1 cellular context compared by ENCODE assay signal in the genomic region with DNA sequence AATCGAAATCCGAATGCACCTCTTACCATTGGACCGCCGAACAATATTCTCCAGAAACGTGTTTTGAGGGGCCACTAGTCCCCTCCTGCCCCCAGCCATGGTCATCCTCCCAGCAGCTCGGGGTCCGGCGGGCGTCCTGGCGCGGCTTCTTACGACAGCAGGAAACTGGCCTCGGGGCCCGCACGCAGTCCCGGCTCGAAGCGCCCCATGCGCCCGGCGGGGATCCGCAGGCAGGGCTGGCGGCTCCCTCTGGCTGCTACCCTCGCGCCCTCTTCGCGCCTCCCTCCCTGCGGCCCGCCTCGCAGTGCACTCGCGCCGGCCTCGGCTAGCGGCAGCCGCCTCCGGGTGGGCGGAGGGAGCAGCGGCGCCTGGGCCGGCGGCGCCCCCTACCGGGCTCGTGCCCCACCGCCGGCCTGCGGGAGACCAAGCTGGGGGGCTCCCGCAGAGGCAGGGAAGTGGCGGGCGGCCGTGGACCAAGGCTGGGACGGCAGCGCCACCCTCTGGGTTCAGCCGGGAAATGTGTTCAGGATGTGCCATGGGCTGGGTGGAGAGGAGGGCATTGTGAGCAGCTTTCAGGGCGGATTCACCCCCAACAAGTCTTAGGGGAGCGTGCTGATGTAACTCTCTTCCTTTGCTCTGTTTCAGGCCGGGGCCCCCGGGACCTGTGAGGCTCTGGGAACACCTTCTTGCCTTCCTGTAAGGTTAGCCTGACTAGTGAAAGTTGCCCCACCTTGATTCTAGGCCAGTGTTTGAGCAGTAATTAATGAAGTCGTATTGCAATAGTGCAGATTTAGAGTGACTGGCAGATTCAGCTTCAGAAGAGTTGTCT.
A peak's percentile ranks its signal among the peaks of the same experiment; 100 is the strongest.
TF ChIP-seq lines count a peak whose summit lies in the region.

A gene with protein sequence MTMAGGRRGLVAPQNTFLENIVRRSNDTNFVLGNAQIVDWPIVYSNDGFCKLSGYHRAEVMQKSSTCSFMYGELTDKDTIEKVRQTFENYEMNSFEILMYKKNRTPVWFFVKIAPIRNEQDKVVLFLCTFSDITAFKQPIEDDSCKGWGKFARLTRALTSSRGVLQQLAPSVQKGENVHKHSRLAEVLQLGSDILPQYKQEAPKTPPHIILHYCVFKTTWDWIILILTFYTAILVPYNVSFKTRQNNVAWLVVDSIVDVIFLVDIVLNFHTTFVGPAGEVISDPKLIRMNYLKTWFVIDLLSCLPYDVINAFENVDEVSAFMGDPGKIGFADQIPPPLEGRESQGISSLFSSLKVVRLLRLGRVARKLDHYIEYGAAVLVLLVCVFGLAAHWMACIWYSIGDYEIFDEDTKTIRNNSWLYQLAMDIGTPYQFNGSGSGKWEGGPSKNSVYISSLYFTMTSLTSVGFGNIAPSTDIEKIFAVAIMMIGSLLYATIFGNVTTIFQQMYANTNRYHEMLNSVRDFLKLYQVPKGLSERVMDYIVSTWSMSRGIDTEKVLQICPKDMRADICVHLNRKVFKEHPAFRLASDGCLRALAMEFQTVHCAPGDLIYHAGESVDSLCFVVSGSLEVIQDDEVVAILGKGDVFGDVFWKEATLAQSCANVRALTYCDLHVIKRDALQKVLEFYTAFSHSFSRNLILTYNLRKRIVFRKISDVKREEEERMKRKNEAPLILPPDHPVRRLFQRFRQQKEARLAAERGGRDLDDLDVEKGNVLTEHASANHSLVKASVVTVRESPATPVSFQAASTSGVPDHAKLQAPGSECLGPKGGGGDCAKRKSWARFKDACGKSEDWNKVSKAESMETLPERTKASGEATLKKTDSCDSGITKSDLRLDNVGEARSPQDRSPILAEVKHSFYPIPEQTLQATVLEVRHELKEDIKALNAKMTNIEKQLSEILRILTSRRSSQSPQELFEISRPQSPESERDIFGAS (minus strand): TSS at position 308 of the 829 bp plus-strand sequence. CDS start 203 bp downstream, at position 105.

TF ChIP-seq in GM12878, 131 proteins besides CTCF, POLR2A, EP300 and RAD21 (continued from another document and continues in another):
- TF ChIP-seq, protein P1, sequence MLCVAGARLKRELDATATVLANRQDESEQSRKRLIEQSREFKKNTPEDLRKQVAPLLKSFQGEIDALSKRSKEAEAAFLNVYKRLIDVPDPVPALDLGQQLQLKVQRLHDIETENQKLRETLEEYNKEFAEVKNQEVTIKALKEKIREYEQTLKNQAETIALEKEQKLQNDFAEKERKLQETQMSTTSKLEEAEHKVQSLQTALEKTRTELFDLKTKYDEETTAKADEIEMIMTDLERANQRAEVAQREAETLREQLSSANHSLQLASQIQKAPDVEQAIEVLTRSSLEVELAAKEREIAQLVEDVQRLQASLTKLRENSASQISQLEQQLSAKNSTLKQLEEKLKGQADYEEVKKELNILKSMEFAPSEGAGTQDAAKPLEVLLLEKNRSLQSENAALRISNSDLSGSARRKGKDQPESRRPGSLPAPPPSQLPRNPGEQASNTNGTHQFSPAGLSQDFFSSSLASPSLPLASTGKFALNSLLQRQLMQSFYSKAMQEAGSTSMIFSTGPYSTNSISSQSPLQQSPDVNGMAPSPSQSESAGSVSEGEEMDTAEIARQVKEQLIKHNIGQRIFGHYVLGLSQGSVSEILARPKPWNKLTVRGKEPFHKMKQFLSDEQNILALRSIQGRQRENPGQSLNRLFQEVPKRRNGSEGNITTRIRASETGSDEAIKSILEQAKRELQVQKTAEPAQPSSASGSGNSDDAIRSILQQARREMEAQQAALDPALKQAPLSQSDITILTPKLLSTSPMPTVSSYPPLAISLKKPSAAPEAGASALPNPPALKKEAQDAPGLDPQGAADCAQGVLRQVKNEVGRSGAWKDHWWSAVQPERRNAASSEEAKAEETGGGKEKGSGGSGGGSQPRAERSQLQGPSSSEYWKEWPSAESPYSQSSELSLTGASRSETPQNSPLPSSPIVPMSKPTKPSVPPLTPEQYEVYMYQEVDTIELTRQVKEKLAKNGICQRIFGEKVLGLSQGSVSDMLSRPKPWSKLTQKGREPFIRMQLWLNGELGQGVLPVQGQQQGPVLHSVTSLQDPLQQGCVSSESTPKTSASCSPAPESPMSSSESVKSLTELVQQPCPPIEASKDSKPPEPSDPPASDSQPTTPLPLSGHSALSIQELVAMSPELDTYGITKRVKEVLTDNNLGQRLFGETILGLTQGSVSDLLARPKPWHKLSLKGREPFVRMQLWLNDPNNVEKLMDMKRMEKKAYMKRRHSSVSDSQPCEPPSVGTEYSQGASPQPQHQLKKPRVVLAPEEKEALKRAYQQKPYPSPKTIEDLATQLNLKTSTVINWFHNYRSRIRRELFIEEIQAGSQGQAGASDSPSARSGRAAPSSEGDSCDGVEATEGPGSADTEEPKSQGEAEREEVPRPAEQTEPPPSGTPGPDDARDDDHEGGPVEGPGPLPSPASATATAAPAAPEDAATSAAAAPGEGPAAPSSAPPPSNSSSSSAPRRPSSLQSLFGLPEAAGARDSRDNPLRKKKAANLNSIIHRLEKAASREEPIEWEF (IDR thresholded peaks at IDR 0.05; ENCODE audit: insufficient replicate concordance, low read depth, low read length), result no peak
- TF ChIP-seq JUNB (IDR thresholded peaks at IDR 0.05), result no peak
- TF ChIP-seq, protein P2, sequence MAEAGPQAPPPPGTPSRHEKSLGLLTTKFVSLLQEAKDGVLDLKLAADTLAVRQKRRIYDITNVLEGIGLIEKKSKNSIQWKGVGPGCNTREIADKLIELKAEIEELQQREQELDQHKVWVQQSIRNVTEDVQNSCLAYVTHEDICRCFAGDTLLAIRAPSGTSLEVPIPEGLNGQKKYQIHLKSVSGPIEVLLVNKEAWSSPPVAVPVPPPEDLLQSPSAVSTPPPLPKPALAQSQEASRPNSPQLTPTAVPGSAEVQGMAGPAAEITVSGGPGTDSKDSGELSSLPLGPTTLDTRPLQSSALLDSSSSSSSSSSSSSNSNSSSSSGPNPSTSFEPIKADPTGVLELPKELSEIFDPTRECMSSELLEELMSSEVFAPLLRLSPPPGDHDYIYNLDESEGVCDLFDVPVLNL (IDR thresholded peaks at IDR 0.05; ENCODE audit: low read depth, low read length), result no peak
- no peak for TF ChIP-seq TARDBP (IDR thresholded peaks at IDR 0.05; ENCODE audit: borderline replicate concordance)
- no peak for TF ChIP-seq ZZZ3 (IDR thresholded peaks at IDR 0.05; ENCODE audit: control insufficient read depth, insufficient read length, low read depth)
- TF ChIP-seq, protein P3, sequence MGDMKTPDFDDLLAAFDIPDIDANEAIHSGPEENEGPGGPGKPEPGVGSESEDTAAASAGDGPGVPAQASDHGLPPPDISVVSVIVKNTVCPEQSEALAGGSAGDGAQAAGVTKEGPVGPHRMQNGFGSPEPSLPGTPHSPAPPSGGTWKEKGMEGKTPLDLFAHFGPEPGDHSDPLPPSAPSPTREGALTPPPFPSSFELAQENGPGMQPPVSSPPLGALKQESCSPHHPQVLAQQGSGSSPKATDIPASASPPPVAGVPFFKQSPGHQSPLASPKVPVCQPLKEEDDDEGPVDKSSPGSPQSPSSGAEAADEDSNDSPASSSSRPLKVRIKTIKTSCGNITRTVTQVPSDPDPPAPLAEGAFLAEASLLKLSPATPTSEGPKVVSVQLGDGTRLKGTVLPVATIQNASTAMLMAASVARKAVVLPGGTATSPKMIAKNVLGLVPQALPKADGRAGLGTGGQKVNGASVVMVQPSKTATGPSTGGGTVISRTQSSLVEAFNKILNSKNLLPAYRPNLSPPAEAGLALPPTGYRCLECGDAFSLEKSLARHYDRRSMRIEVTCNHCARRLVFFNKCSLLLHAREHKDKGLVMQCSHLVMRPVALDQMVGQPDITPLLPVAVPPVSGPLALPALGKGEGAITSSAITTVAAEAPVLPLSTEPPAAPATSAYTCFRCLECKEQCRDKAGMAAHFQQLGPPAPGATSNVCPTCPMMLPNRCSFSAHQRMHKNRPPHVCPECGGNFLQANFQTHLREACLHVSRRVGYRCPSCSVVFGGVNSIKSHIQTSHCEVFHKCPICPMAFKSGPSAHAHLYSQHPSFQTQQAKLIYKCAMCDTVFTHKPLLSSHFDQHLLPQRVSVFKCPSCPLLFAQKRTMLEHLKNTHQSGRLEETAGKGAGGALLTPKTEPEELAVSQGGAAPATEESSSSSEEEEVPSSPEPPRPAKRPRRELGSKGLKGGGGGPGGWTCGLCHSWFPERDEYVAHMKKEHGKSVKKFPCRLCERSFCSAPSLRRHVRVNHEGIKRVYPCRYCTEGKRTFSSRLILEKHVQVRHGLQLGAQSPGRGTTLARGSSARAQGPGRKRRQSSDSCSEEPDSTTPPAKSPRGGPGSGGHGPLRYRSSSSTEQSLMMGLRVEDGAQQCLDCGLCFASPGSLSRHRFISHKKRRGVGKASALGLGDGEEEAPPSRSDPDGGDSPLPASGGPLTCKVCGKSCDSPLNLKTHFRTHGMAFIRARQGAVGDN (IDR thresholded peaks at IDR 0.05), result no peak
- no peak for TF ChIP-seq MTA2 (IDR thresholded peaks at IDR 0.05; ENCODE audit: low read depth)
- TF ChIP-seq CREM (IDR thresholded peaks at IDR 0.05; ENCODE audit: low read depth), result no peak
- TF ChIP-seq GATAD2B (conservative IDR thresholded peaks at IDR 0.05; ENCODE audit: low read depth), result peak; percentile 72; the same call in 1 of the 2 replicates
- TF ChIP-seq SPI1 (IDR thresholded peaks at IDR 0.05; ENCODE audit: borderline replicate concordance, insufficient read depth, low read depth, low read length), result peak; percentile 35; the same call in 1 of the 2 replicates
- no peak for TF ChIP-seq ESRRA (IDR thresholded peaks at IDR 0.05; ENCODE audit: low read length)
- TF ChIP-seq, protein P4, sequence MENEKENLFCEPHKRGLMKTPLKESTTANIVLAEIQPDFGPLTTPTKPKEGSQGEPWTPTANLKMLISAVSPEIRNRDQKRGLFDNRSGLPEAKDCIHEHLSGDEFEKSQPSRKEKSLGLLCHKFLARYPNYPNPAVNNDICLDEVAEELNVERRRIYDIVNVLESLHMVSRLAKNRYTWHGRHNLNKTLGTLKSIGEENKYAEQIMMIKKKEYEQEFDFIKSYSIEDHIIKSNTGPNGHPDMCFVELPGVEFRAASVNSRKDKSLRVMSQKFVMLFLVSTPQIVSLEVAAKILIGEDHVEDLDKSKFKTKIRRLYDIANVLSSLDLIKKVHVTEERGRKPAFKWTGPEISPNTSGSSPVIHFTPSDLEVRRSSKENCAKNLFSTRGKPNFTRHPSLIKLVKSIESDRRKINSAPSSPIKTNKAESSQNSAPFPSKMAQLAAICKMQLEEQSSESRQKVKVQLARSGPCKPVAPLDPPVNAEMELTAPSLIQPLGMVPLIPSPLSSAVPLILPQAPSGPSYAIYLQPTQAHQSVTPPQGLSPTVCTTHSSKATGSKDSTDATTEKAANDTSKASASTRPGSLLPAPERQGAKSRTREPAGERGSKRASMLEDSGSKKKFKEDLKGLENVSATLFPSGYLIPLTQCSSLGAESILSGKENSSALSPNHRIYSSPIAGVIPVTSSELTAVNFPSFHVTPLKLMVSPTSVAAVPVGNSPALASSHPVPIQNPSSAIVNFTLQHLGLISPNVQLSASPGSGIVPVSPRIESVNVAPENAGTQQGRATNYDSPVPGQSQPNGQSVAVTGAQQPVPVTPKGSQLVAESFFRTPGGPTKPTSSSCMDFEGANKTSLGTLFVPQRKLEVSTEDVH (IDR thresholded peaks at IDR 0.05; ENCODE audit: low read depth, partially characterized antibody), result no peak
- TF ChIP-seq ZBED1 (IDR thresholded peaks at IDR 0.05; ENCODE audit: borderline replicate concordance), result no peak
- no peak for TF ChIP-seq RFX5 (IDR thresholded peaks at IDR 0.05; ENCODE audit: low read depth, low read length)
- TF ChIP-seq STAT1 (conservative IDR thresholded peaks at IDR 0.05), result 0 out of 2 replicates have a peak, but pooled peaks have one; percentile 34
- TF ChIP-seq, protein P5, sequence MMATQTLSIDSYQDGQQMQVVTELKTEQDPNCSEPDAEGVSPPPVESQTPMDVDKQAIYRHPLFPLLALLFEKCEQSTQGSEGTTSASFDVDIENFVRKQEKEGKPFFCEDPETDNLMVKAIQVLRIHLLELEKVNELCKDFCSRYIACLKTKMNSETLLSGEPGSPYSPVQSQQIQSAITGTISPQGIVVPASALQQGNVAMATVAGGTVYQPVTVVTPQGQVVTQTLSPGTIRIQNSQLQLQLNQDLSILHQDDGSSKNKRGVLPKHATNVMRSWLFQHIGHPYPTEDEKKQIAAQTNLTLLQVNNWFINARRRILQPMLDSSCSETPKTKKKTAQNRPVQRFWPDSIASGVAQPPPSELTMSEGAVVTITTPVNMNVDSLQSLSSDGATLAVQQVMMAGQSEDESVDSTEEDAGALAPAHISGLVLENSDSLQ (IDR thresholded peaks at IDR 0.05), result no peak
- peak; percentile 90; the same call in 1 of the 2 replicates for TF ChIP-seq RB1 (IDR thresholded peaks at IDR 0.05; ENCODE audit: borderline replicate concordance)
- TF ChIP-seq, protein P6, sequence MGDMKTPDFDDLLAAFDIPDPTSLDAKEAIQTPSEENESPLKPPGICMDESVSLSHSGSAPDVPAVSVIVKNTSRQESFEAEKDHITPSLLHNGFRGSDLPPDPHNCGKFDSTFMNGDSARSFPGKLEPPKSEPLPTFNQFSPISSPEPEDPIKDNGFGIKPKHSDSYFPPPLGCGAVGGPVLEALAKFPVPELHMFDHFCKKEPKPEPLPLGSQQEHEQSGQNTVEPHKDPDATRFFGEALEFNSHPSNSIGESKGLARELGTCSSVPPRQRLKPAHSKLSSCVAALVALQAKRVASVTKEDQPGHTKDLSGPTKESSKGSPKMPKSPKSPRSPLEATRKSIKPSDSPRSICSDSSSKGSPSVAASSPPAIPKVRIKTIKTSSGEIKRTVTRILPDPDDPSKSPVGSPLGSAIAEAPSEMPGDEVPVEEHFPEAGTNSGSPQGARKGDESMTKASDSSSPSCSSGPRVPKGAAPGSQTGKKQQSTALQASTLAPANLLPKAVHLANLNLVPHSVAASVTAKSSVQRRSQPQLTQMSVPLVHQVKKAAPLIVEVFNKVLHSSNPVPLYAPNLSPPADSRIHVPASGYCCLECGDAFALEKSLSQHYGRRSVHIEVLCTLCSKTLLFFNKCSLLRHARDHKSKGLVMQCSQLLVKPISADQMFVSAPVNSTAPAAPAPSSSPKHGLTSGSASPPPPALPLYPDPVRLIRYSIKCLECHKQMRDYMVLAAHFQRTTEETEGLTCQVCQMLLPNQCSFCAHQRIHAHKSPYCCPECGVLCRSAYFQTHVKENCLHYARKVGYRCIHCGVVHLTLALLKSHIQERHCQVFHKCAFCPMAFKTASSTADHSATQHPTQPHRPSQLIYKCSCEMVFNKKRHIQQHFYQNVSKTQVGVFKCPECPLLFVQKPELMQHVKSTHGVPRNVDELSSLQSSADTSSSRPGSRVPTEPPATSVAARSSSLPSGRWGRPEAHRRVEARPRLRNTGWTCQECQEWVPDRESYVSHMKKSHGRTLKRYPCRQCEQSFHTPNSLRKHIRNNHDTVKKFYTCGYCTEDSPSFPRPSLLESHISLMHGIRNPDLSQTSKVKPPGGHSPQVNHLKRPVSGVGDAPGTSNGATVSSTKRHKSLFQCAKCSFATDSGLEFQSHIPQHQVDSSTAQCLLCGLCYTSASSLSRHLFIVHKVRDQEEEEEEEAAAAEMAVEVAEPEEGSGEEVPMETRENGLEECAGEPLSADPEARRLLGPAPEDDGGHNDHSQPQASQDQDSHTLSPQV (IDR thresholded peaks at IDR 0.05), result peak; percentile 83; the same call in 1 of the 2 replicates
- TF ChIP-seq SRF (IDR thresholded peaks at IDR 0.05; ENCODE audit: low read depth in 2 of 2, low read length in 2 of 2), result no peak
- TF ChIP-seq SMAD1 (IDR thresholded peaks at IDR 0.05; ENCODE audit: low read depth, partially characterized antibody), result no peak
- TF ChIP-seq SIX5 (IDR thresholded peaks at IDR 0.05; ENCODE audit: low read depth, low read length, severe bottlenecking), result no peak
